ENCODE assay signal across 1 cellular context in the genomic region with DNA sequence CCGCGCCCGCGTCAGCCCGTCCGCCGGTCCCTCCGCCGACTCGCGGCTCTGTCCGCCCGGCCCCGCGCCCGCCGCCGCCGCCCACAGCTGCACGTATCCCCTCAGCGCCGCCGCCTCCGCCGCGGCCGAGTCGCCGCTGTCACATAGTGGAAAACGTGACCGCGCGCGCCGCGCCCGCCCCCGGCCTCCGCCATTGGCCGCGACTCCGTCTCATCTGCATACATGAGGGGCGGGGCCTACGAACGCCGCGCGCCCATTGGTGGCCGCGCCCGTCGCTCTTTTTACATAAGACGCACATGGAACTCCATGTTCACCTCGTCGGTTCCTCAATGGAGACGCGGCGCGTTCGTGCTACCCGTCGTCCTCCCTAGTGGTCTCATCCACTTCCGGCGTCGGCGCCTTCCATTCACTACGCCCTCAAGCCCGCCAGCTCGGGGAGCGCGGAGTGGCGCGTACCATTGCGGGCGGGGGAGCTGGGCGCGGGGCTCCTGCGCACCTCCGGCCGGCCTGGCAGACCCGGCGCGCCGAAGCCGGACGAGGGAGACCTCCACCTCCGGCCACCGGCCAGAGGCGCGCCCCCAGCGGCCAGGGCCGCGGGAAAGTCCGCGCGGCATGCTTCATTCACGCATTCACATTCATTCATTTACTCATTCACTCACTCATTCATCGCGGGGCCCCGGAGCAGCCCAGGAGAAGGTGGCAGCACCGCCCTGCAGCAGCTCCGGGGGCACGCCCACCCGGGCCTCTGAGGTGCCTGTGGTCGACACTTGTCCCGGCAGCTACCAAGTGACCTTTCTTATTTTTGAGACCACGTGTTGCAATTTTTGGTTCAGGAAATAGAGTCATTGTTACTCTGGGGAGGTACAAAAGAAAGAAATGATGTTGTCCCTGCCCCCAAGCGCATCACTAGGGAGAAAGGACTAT.
TF ChIP-seq lines count a peak whose summit lies in the region.

No MANE protein-coding gene starts in this region.

TF ChIP-seq in HepG2, 621 proteins besides CTCF, POLR2A, EP300 and RAD21 (continued from another document and continues in another):
- TF ChIP-seq, protein P1, sequence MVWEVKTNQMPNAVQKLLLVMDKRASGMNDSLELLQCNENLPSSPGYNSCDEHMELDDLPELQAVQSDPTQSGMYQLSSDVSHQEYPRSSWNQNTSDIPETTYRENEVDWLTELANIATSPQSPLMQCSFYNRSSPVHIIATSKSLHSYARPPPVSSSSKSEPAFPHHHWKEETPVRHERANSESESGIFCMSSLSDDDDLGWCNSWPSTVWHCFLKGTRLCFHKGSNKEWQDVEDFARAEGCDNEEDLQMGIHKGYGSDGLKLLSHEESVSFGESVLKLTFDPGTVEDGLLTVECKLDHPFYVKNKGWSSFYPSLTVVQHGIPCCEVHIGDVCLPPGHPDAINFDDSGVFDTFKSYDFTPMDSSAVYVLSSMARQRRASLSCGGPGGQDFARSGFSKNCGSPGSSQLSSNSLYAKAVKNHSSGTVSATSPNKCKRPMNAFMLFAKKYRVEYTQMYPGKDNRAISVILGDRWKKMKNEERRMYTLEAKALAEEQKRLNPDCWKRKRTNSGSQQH (CRISPR knock-in tag; IDR thresholded peaks at IDR 0.05; ENCODE audit: low read depth) = peak; percentile 96
- TF ChIP-seq ZNF331 (CRISPR knock-in tag; IDR thresholded peaks at IDR 0.05) (peak; percentile 83), SIX4 (CRISPR knock-in tag; IDR thresholded peaks at IDR 0.05) (peak; percentile 46; the same call in 1 of the 2 replicates), ZNF484 (CRISPR knock-in tag; IDR thresholded peaks at IDR 0.05; ENCODE audit: borderline replicate concordance, low read depth) (no peak; the same call in 1 of the 2 replicates), ZNF24 (IDR thresholded peaks at IDR 0.05) (peak; percentile 96), ZNF572 (CRISPR knock-in tag; IDR thresholded peaks at IDR 0.05) (no peak), SP2 (CRISPR knock-in tag; IDR thresholded peaks at IDR 0.05) (peak; percentile 97), POLR2AphosphoS5 (IDR thresholded peaks at IDR 0.05; ENCODE audit: low read depth, low read length) (peak; percentile 51), ZNF788 (CRISPR knock-in tag; IDR thresholded peaks at IDR 0.05; ENCODE audit: borderline replicate concordance) (peak; percentile 91; the same call in 1 of the 2 replicates), SKI (IDR thresholded peaks at IDR 0.05; ENCODE audit: partially characterized antibody) (peak; percentile 95), ZNF12 (CRISPR knock-in tag; IDR thresholded peaks at IDR 0.05) (peak; percentile 9; the same call in 1 of the 2 replicates), NFYB (CRISPR knock-in tag; IDR thresholded peaks at IDR 0.05) (peak; percentile 95), ZBTB3 (CRISPR knock-in tag; IDR thresholded peaks at IDR 0.05; ENCODE audit: borderline replicate concordance, low read depth) (peak; percentile 27; the same call in 1 of the 2 replicates), CBX5 (CRISPR knock-in tag; IDR thresholded peaks at IDR 0.05; ENCODE audit: borderline replicate concordance) (peak; percentile 88; the same call in 1 of the 2 replicates), NR3C1 (CRISPR knock-in tag; IDR thresholded peaks at IDR 0.05) (no peak), BHLHE40 (IDR thresholded peaks at IDR 0.05; ENCODE audit: low read length) (peak; percentile 95), HOXA9 (CRISPR knock-in tag; IDR thresholded peaks at IDR 0.05; ENCODE audit: borderline replicate concordance) (no peak), MLLT10 (CRISPR knock-in tag; IDR thresholded peaks at IDR 0.05) (no peak), NONO (IDR thresholded peaks at IDR 0.05) (no peak), NONO (CRISPR knock-in tag; conservative IDR thresholded peaks at IDR 0.05) (peak; percentile 79), KDM4B (CRISPR knock-in tag; IDR thresholded peaks at IDR 0.05) (no peak), ZNF136 (CRISPR knock-in tag; IDR thresholded peaks at IDR 0.05; ENCODE audit: low read depth) (no peak), PITX1 (CRISPR knock-in tag; IDR thresholded peaks at IDR 0.05) (peak; percentile 75), HDAC6 (IDR thresholded peaks at IDR 0.05; ENCODE audit: low read depth, low read length) (no peak), ZKSCAN8 (CRISPR knock-in tag; IDR thresholded peaks at IDR 0.05; ENCODE audit: borderline replicate concordance) (peak; percentile 88; the same call in 1 of the 2 replicates), RFX3 (CRISPR knock-in tag; IDR thresholded peaks at IDR 0.05) (no peak), IRX3 (CRISPR knock-in tag; IDR thresholded peaks at IDR 0.05; ENCODE audit: borderline replicate concordance, low read depth) (0 out of 2 replicates have a peak, but pooled peaks have one; percentile 56), AGO1 (IDR thresholded peaks at IDR 0.05; ENCODE audit: low read depth, low read length, poor library complexity, severe bottlenecking) (no peak), ZNF792 (CRISPR knock-in tag; IDR thresholded peaks at IDR 0.05) (peak; percentile 88), ZNF451 (CRISPR knock-in tag; IDR thresholded peaks at IDR 0.05) (peak; percentile 94), HOXA5 (CRISPR knock-in tag; IDR thresholded peaks at IDR 0.05) (peak; percentile 76; the same call in 1 of the 2 replicates), JUND (CRISPR knock-in tag; IDR thresholded peaks at IDR 0.05) (peak; percentile 81; the same call in 1 of the 2 replicates), ZSCAN25 (CRISPR knock-in tag; IDR thresholded peaks at IDR 0.05) (peak; percentile 30; the same call in 1 of the 2 replicates), ZBTB38 (CRISPR knock-in tag; IDR thresholded peaks at IDR 0.05) (peak; percentile 46; the same call in 1 of the 2 replicates), NFKB2 (CRISPR knock-in tag; IDR thresholded peaks at IDR 0.05; ENCODE audit: borderline replicate concordance) (peak; percentile 65; the same call in 1 of the 2 replicates), ZNF160 (CRISPR knock-in tag; IDR thresholded peaks at IDR 0.05) (peak; percentile 54; the same call in 1 of the 2 replicates), GTF3A (CRISPR knock-in tag; conservative IDR thresholded peaks at IDR 0.05) (no peak), RARA (CRISPR knock-in tag; IDR thresholded peaks at IDR 0.05) (0 out of 2 replicates have a peak, but pooled peaks have one; percentile 20), NFYC (CRISPR knock-in tag; IDR thresholded peaks at IDR 0.05) (peak; percentile 97), SIN3A (IDR thresholded peaks at IDR 0.05; ENCODE audit: borderline replicate concordance, low read depth, low read length) (peak; percentile 79; the same call in 1 of the 2 replicates)
- TF ChIP-seq, protein P2, sequence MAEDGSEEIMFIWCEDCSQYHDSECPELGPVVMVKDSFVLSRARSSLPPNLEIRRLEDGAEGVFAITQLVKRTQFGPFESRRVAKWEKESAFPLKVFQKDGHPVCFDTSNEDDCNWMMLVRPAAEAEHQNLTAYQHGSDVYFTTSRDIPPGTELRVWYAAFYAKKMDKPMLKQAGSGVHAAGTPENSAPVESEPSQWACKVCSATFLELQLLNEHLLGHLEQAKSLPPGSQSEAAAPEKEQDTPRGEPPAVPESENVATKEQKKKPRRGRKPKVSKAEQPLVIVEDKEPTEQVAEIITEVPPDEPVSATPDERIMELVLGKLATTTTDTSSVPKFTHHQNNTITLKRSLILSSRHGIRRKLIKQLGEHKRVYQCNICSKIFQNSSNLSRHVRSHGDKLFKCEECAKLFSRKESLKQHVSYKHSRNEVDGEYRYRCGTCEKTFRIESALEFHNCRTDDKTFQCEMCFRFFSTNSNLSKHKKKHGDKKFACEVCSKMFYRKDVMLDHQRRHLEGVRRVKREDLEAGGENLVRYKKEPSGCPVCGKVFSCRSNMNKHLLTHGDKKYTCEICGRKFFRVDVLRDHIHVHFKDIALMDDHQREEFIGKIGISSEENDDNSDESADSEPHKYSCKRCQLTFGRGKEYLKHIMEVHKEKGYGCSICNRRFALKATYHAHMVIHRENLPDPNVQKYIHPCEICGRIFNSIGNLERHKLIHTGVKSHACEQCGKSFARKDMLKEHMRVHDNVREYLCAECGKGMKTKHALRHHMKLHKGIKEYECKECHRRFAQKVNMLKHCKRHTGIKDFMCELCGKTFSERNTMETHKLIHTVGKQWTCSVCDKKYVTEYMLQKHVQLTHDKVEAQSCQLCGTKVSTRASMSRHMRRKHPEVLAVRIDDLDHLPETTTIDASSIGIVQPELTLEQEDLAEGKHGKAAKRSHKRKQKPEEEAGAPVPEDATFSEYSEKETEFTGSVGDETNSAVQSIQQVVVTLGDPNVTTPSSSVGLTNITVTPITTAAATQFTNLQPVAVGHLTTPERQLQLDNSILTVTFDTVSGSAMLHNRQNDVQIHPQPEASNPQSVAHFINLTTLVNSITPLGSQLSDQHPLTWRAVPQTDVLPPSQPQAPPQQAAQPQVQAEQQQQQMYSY (CRISPR knock-in tag; IDR thresholded peaks at IDR 0.05) = no peak
- TF ChIP-seq, protein P3, sequence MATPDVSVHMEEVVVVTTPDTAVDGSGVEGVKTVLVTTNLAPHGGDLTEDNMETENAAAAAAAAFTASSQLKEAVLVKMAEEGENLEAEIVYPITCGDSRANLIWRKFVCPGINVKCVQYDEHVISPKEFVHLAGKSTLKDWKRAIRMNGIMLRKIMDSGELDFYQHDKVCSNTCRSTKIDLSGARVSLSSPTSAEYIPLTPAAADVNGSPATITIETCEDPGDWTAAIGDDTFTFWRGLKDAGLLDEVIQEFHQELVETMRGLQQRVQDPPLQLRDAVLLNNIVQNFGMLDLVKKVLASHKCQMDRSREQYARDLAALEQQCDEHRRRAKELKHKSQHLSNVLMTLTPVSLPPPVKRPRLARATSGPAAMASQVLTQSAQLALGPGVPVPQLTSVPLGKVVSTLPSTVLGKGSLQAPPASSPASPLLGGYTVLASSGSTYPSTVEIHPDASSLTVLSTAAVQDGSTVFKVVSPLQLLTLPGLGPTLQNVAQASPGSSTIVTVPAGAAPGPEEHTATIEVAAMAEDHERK (CRISPR knock-in tag; IDR thresholded peaks at IDR 0.05; ENCODE audit: low read depth) = peak; percentile 79
- TF ChIP-seq, protein P4, sequence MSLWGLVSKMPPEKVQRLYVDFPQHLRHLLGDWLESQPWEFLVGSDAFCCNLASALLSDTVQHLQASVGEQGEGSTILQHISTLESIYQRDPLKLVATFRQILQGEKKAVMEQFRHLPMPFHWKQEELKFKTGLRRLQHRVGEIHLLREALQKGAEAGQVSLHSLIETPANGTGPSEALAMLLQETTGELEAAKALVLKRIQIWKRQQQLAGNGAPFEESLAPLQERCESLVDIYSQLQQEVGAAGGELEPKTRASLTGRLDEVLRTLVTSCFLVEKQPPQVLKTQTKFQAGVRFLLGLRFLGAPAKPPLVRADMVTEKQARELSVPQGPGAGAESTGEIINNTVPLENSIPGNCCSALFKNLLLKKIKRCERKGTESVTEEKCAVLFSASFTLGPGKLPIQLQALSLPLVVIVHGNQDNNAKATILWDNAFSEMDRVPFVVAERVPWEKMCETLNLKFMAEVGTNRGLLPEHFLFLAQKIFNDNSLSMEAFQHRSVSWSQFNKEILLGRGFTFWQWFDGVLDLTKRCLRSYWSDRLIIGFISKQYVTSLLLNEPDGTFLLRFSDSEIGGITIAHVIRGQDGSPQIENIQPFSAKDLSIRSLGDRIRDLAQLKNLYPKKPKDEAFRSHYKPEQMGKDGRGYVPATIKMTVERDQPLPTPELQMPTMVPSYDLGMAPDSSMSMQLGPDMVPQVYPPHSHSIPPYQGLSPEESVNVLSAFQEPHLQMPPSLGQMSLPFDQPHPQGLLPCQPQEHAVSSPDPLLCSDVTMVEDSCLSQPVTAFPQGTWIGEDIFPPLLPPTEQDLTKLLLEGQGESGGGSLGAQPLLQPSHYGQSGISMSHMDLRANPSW (CRISPR knock-in tag; IDR thresholded peaks at IDR 0.05; ENCODE audit: borderline replicate concordance) = no peak
- TF ChIP-seq, protein P5, sequence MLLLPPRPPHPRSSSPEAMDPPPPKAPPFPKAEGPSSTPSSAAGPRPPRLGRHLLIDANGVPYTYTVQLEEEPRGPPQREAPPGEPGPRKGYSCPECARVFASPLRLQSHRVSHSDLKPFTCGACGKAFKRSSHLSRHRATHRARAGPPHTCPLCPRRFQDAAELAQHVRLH (CRISPR knock-in tag; IDR thresholded peaks at IDR 0.05; ENCODE audit: borderline replicate concordance, low read depth) = peak; percentile 64; the same call in 1 of the 2 replicates
- TF ChIP-seq, protein P6, sequence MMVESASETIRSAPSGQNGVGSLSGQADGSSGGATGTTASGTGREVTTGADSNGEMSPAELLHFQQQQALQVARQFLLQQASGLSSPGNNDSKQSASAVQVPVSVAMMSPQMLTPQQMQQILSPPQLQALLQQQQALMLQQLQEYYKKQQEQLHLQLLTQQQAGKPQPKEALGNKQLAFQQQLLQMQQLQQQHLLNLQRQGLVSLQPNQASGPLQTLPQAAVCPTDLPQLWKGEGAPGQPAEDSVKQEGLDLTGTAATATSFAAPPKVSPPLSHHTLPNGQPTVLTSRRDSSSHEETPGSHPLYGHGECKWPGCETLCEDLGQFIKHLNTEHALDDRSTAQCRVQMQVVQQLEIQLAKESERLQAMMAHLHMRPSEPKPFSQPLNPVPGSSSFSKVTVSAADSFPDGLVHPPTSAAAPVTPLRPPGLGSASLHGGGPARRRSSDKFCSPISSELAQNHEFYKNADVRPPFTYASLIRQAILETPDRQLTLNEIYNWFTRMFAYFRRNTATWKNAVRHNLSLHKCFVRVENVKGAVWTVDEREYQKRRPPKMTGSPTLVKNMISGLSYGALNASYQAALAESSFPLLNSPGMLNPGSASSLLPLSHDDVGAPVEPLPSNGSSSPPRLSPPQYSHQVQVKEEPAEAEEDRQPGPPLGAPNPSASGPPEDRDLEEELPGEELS (CRISPR knock-in tag; IDR thresholded peaks at IDR 0.05) = peak; percentile 44; the same call in 1 of the 2 replicates
- TF ChIP-seq, protein P7, sequence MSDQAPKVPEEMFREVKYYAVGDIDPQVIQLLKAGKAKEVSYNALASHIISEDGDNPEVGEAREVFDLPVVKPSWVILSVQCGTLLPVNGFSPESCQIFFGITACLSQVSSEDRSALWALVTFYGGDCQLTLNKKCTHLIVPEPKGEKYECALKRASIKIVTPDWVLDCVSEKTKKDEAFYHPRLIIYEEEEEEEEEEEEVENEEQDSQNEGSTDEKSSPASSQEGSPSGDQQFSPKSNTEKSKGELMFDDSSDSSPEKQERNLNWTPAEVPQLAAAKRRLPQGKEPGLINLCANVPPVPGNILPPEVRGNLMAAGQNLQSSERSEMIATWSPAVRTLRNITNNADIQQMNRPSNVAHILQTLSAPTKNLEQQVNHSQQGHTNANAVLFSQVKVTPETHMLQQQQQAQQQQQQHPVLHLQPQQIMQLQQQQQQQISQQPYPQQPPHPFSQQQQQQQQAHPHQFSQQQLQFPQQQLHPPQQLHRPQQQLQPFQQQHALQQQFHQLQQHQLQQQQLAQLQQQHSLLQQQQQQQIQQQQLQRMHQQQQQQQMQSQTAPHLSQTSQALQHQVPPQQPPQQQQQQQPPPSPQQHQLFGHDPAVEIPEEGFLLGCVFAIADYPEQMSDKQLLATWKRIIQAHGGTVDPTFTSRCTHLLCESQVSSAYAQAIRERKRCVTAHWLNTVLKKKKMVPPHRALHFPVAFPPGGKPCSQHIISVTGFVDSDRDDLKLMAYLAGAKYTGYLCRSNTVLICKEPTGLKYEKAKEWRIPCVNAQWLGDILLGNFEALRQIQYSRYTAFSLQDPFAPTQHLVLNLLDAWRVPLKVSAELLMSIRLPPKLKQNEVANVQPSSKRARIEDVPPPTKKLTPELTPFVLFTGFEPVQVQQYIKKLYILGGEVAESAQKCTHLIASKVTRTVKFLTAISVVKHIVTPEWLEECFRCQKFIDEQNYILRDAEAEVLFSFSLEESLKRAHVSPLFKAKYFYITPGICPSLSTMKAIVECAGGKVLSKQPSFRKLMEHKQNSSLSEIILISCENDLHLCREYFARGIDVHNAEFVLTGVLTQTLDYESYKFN (CRISPR knock-in tag; conservative IDR thresholded peaks at IDR 0.05) = peak; percentile 42; the same call in 1 of the 2 replicates
- TF ChIP-seq, protein P8, sequence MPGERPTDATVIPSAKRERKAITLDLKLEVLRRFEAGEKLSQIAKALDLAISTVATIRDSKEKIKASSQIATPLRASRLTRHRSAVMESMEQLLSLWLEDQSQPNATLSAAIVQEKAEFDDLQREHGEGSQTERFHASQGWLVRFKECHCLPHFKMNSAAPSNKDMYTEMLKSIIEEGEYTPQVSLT (CRISPR knock-in tag; IDR thresholded peaks at IDR 0.05; ENCODE audit: borderline replicate concordance, low read depth) = no peak
